ENCODE assay signal across 9 cellular contexts in genomic region chr18:58615150-58616132, GRCh38. TPM values are rescaled to one million over a fixed set of nuclear protein-coding genes. Genes with fewer than 3 reads are reported as not detected.
DNase-seq lines count a peak whose midpoint lies in the region; ATAC-seq and TF ChIP-seq lines count a peak whose summit lies in the region.
"Had no signal": no experiment of that assay in that cellular context is flagged by ENCODE, and none has a peak within 500 bp of the region (broad histone marks: within the 10 kb centered on the region; RNA-seq: fewer than 3 reads in every experiment).

No MANE protein-coding gene starts in this region.

- ATAC-seq in heart left ventricle (peak in 1 of 4 donors; percentile 52), Right ventricle myocardium superior (ENCODE audit: poor library complexity) (no peak), HG03439 (IDR thresholded peaks at IDR 0.05; ENCODE audit: unreplicated experiment) (peak; percentile 72)

- H3K4me3 ChIP-seq in heart left ventricle (no peak overlapping the region), tibial nerve (no peak overlapping the region)

- peaks cover 0 to 34% (median 5%) of the 10 kb centered on the region in 12 donors for H3K4me1 ChIP-seq in heart left ventricle
- H3K4me1 ChIP-seq in tibial nerve = no peaks in the 10 kb centered on the region

- H3K9me3 ChIP-seq in heart left ventricle (no peaks in the 10 kb centered on the region), tibial nerve (no peaks in the 10 kb centered on the region)
- H3K9me3 ChIP-seq: neutrophil had no signal

- TF ChIP-seq EP300 in tibial nerve (IDR thresholded peaks at IDR 0.05) = no peak

- TF ChIP-seq POLR2A in heart left ventricle (IDR thresholded peaks at IDR 0.05) (no peak), tibial nerve (IDR thresholded peaks at IDR 0.05) (no peak)

- TF ChIP-seq CTCF in heart left ventricle (IDR thresholded peaks at IDR 0.05) (no peak), tibial nerve (IDR thresholded peaks at IDR 0.05) (no peak)

- intact Hi-C loops in heart left ventricle (cut with DNase I) (loop anchor here in 1 of 10 donors (10.0 kb wide), 1 partner anchor 139 kb away; no protein-coding TSS in a partner anchor), Right ventricle myocardium superior (cut with DNase I) (no loop called here)

- no peaks in the 10 kb centered on the region for H3K27me3 ChIP-seq in heart left ventricle
- no peaks in the 10 kb centered on the region for H3K27me3 ChIP-seq in tibial nerve

- no peak for DNase-seq in heart left ventricle
- DNase-seq in Right ventricle myocardium superior = no peak
- DNase-seq in activated T-cell treated with anti-CD3 and anti-CD28 coated beads for 4 hours = peak; percentile 49
- peak; percentile 67 to 74 for DNase-seq in stimulated activated CD4-positive, alpha-beta T cell treated with anti-CD3 and anti-CD28 coated beads, Interleukin-15, amount 100 ng/mL, for 48 hours (ENCODE audit: low read depth in 2 of 2)
- DNase-seq in tibial nerve (ENCODE audit: low spot score in 2 of 2) = no peak
- no peak for DNase-seq in glomerular visceral epithelial cell (ENCODE audit: extremely low spot score)
- DNase-seq in RPMI8226 = no peak

- H3K36me3 ChIP-seq in heart left ventricle (no peaks in the 10 kb centered on the region), tibial nerve (no peaks in the 10 kb centered on the region)
- H3K36me3 ChIP-seq: neutrophil had no signal

- WGBS in heart left ventricle, 4 donors = 53 to 64% (median 57%) methylated on average over 5 of the region's 5 CpGs
- WGBS in tibial nerve, 2 donors = 80% methylated on average over 5 of the region's 5 CpGs

- peak overlapping the region in 8 of 12 donors; percentile 1 to 68 (median 29) for H3K27ac ChIP-seq in heart left ventricle
- peak overlapping the region in 1 of 4 donors; percentile 56 for H3K27ac ChIP-seq in tibial nerve
- H3K27ac ChIP-seq: neutrophil had no signal

RNA-seq across cellular contexts. Expression of gene ALPK2, which starts 13.4 kb away (rescaled TPM):
- 100 to 1,000 TPM in 8 of 9 donors, 10 to 100 TPM in 1; 99.7 to 224 (median 159) TPM for total RNA-seq in heart left ventricle
- polyA plus RNA-seq in heart left ventricle = 10 to 100 TPM; 13.2 to 31.5 TPM
- 216 TPM for total RNA-seq in Right ventricle myocardium superior
- total RNA-seq in tibial nerve = under 1 TPM in 1 of 4 donors, not detected in 3; under 0.01 TPM

RNA-seq across cellular contexts. Expression of gene MALT1, which starts 55.8 kb away (rescaled TPM):
- 10 to 100 TPM in 7 of 9 donors, 1 to 10 TPM in 2; 9.3 to 18.3 (median 10.4) TPM for total RNA-seq in heart left ventricle
- polyA plus RNA-seq in heart left ventricle = 1 to 10 TPM; 5.4 to 6.4 TPM
- total RNA-seq in Right ventricle myocardium superior = 10.2 TPM
- 10 to 100 TPM; 17.7 to 26.0 (median 19.3) TPM for total RNA-seq in tibial nerve

Comparison
In these comparisons a context has a peak if more than half of its experiments do, and no peak if none do; other contexts are left out.
1. DNase-seq: peak in activated T-cell treated with anti-CD3 and anti-CD28 coated beads for 4 hours (single experiment) and stimulated activated CD4-positive, alpha-beta T cell treated with anti-CD3 and anti-CD28 coated beads, Interleukin-15, amount 100 ng/mL, for 48 hours (2 of 2); none in heart left ventricle (0 of 5), Right ventricle myocardium superior (single experiment), tibial nerve (0 of 2), glomerular visceral epithelial cell (single experiment) and RPMI8226 (single experiment).
2. RNA of gene ALPK2, which starts 13.4 kb away (total RNA-seq): 216 TPM in Right ventricle myocardium superior (single experiment) and 99.7 to 224 TPM in heart left ventricle; under 0.01 TPM in tibial nerve; every median in the first group is over 100 times any median in the second.